33 cellular contexts compared by ENCODE assay signal in genomic region chr5:30380228-30380627, GRCh38.
"Had no signal": no experiment of that assay in that cellular context is flagged by ENCODE, and none has a peak within 500 bp of the region (broad histone marks: within the 10 kb centered on the region; RNA-seq: fewer than 3 reads in every experiment).

No MANE protein-coding gene starts in this region.

- DNase-seq: activated CD4-positive, alpha-beta memory T cell treated with anti-CD3 and anti-CD28 coated beads, Interleukin-2, amount 10 ng/mL, durations not matched to agents 7 days and 5 days; activated CD4-positive, alpha-beta T cell treated with anti-CD3 and anti-CD28 coated beads for 1 hour; activated CD4-positive, alpha-beta T cell treated with anti-CD3 and anti-CD28 coated beads for 36 hours; activated CD4-positive, alpha-beta T cell treated with anti-CD3 and anti-CD28 coated beads for 48 hours; activated CD4-positive, alpha-beta T cell treated with anti-CD3 and anti-CD28 coated beads, Interleukin-2, amount 10 ng/mL, durations not matched to agents 7 days and 5 days; activated CD4-positive, alpha-beta T cell treated with anti-CD3 and anti-CD28 coated beads, Interleukin-2, amount 50 U/mL, for 48 hours; activated CD4-positive, CD25-positive, alpha-beta regulatory T cell; activated CD8-positive, alpha-beta memory T cell treated with anti-CD3 and anti-CD28 coated beads for 24 hours; activated CD8-positive, alpha-beta memory T cell treated with anti-CD3 and anti-CD28 coated beads, Interleukin-2, amount 10 ng/mL, durations not matched to agents 7 days and 5 days; activated CD8-positive, alpha-beta memory T cell treated with anti-CD3 and anti-CD28 coated beads, Interleukin-2, amount 50 U/mL, for 48 hours; activated CD8-positive, alpha-beta T cell treated with anti-CD3 and anti-CD28 coated beads, Interleukin-2, amount 10 ng/mL, durations not matched to agents 7 days and 5 days; activated effector memory CD4-positive, alpha-beta T cell treated with Interleukin-2 at 50 U/mL for 16 hours; activated gamma-delta T cell; activated naive CD4-positive, alpha-beta T cell treated with anti-CD3 and anti-CD28 coated beads for 36 hours; activated naive CD4-positive, alpha-beta T cell treated with anti-CD3 and anti-CD28 coated beads, Interleukin-2, amount 50 U/mL, for 16 hours; activated naive CD8-positive, alpha-beta T cell treated with anti-CD3 and anti-CD28 coated beads for 36 hours; activated T-cell treated with anti-CD3 and anti-CD28 coated beads, Interleukin-2, amount 50 U/mL, for 24 hours; activated T-cell treated with anti-CD3 and anti-CD28 coated beads, Interleukin-2, amount 50 U/mL, for 48 hours; adrenal gland; amniotic stem cell; aorta; body of pancreas; brain microvascular endothelial cell; central memory CD4-positive, alpha-beta T cell; T-cell; T-helper 17 cell; T-helper 9 cell had no signal

- H3K27ac Mint-ChIP-seq: activated CD4-positive, alpha-beta memory T cell treated with anti-CD3 and anti-CD28 coated beads, Interleukin-2, amount 10 ng/mL, durations not matched to agents 7 days and 5 days; activated CD4-positive, alpha-beta T cell treated with anti-CD3 and anti-CD28 coated beads for 36 hours; activated CD4-positive, alpha-beta T cell treated with anti-CD3 and anti-CD28 coated beads, Interleukin-2, amount 10 ng/mL, durations not matched to agents 7 days and 5 days; activated CD8-positive, alpha-beta memory T cell treated with anti-CD3 and anti-CD28 coated beads, Interleukin-2, amount 10 ng/mL, durations not matched to agents 7 days and 5 days; activated CD8-positive, alpha-beta T cell treated with anti-CD3 and anti-CD28 coated beads, Interleukin-2, amount 10 ng/mL, durations not matched to agents 7 days and 5 days; activated naive CD4-positive, alpha-beta T cell treated with anti-CD3 and anti-CD28 coated beads for 36 hours; activated naive CD4-positive, alpha-beta T cell treated with anti-CD3 and anti-CD28 coated beads, Interleukin-2, amount 50 U/mL, for 72 hours; activated naive CD8-positive, alpha-beta T cell treated with anti-CD3 and anti-CD28 coated beads for 36 hours; activated T-cell treated with anti-CD3 and anti-CD28 coated beads, Interleukin-2, amount 50 U/mL, for 24 hours; activated T-helper 2 cell treated with anti-CD3 and anti-CD28 coated beads, Interferon-gamma antibody, Interleukin-2, Interleukin-4, amounts not matched to agents 10 μg/mL and 5 μg/mL and 100 μg/mL, durations not matched to agents 14 hours and 24 hours and 36 hours; T-cell; T-helper 17 cell; T-helper 2 cell treated with Interferon-gamma antibody and Interleukin-4, amounts not matched to agents 5 μg/mL and 100 μg/mL, for 36 hours had no signal

- H3K4me3 Mint-ChIP-seq: activated CD4-positive, alpha-beta memory T cell treated with anti-CD3 and anti-CD28 coated beads, Interleukin-2, amount 10 ng/mL, durations not matched to agents 7 days and 5 days; activated CD4-positive, alpha-beta T cell treated with anti-CD3 and anti-CD28 coated beads for 36 hours; activated CD4-positive, alpha-beta T cell treated with anti-CD3 and anti-CD28 coated beads, Interleukin-2, amount 10 ng/mL, durations not matched to agents 7 days and 5 days; activated CD8-positive, alpha-beta memory T cell treated with anti-CD3 and anti-CD28 coated beads, Interleukin-2, amount 10 ng/mL, durations not matched to agents 7 days and 5 days; activated CD8-positive, alpha-beta T cell treated with anti-CD3 and anti-CD28 coated beads, Interleukin-2, amount 10 ng/mL, durations not matched to agents 7 days and 5 days; activated naive CD4-positive, alpha-beta T cell treated with anti-CD3 and anti-CD28 coated beads for 36 hours; activated naive CD8-positive, alpha-beta T cell treated with anti-CD3 and anti-CD28 coated beads for 36 hours; activated T-cell treated with anti-CD3 and anti-CD28 coated beads, Interleukin-2, amount 50 U/mL, for 24 hours; T-cell; T-helper 17 cell; T-helper 2 cell treated with Interferon-gamma antibody and Interleukin-4, amounts not matched to agents 5 μg/mL and 100 μg/mL, for 36 hours had no signal

- H3K4me1 Mint-ChIP-seq: activated CD4-positive, alpha-beta memory T cell treated with anti-CD3 and anti-CD28 coated beads, Interleukin-2, amount 10 ng/mL, durations not matched to agents 7 days and 5 days; activated CD4-positive, alpha-beta T cell treated with anti-CD3 and anti-CD28 coated beads for 36 hours; activated CD4-positive, alpha-beta T cell treated with anti-CD3 and anti-CD28 coated beads, Interleukin-2, amount 10 ng/mL, durations not matched to agents 7 days and 5 days; activated CD8-positive, alpha-beta memory T cell treated with anti-CD3 and anti-CD28 coated beads, Interleukin-2, amount 10 ng/mL, durations not matched to agents 7 days and 5 days; activated naive CD8-positive, alpha-beta T cell treated with anti-CD3 and anti-CD28 coated beads for 36 hours; T-cell; T-helper 17 cell had no signal

- H3K27ac ChIP-seq: adrenal gland, body of pancreas, brain microvascular endothelial cell, breast epithelium, VCaP had no signal

- H3K4me1 ChIP-seq: adrenal gland, body of pancreas, breast epithelium had no signal

- H3K4me3 ChIP-seq: adrenal gland, body of pancreas, breast epithelium had no signal

- H3K9me3 ChIP-seq: adrenal gland, body of pancreas, breast epithelium had no signal

- H3K36me3 ChIP-seq: adrenal gland, brain microvascular endothelial cell, breast epithelium had no signal

- H3K27me3 ChIP-seq: adrenal gland, body of pancreas, brain microvascular endothelial cell, breast epithelium had no signal

- ATAC-seq: activated CD4-positive, alpha-beta T cell treated with anti-CD3 and anti-CD28 coated beads for 36 hours; activated CD4-positive, CD25-positive, alpha-beta regulatory T cell treated with anti-CD3 and anti-CD28 coated beads, Interleukin-2, amount 50 U/mL, for 24 hours; activated CD8-positive, alpha-beta memory T cell treated with anti-CD3 and anti-CD28 coated beads, Interleukin-2, amount 10 ng/mL, durations not matched to agents 7 days and 5 days; activated CD8-positive, alpha-beta T cell treated with anti-CD3 and anti-CD28 coated beads, Interleukin-2, amount 10 ng/mL, durations not matched to agents 7 days and 5 days; activated naive CD4-positive, alpha-beta T cell treated with anti-CD3 and anti-CD28 coated beads, Interleukin-2, amount 50 U/mL, for 72 hours; body of pancreas; T-cell; T-helper 17 cell had no signal

- H3K27me3 Mint-ChIP-seq: activated CD4-positive, alpha-beta memory T cell treated with anti-CD3 and anti-CD28 coated beads, Interleukin-2, amount 10 ng/mL, durations not matched to agents 7 days and 5 days; activated CD4-positive, alpha-beta T cell treated with anti-CD3 and anti-CD28 coated beads for 36 hours; activated CD4-positive, alpha-beta T cell treated with anti-CD3 and anti-CD28 coated beads, Interleukin-2, amount 10 ng/mL, durations not matched to agents 7 days and 5 days; activated CD8-positive, alpha-beta memory T cell treated with anti-CD3 and anti-CD28 coated beads, Interleukin-2, amount 10 ng/mL, durations not matched to agents 7 days and 5 days; activated naive CD8-positive, alpha-beta T cell treated with anti-CD3 and anti-CD28 coated beads for 36 hours; activated T-cell treated with anti-CD3 and anti-CD28 coated beads, Interleukin-2, amount 50 U/mL, for 24 hours; T-cell; T-helper 17 cell had no signal

- H3K36me3 Mint-ChIP-seq: activated CD8-positive, alpha-beta memory T cell treated with anti-CD3 and anti-CD28 coated beads, Interleukin-2, amount 10 ng/mL, durations not matched to agents 7 days and 5 days; activated naive CD4-positive, alpha-beta T cell treated with anti-CD3 and anti-CD28 coated beads, Interleukin-2, amount 50 U/mL, for 72 hours; activated naive CD8-positive, alpha-beta T cell treated with anti-CD3 and anti-CD28 coated beads for 36 hours; T-cell had no signal

- H3K9me3 Mint-ChIP-seq: activated CD4-positive, alpha-beta T cell treated with anti-CD3 and anti-CD28 coated beads, Interleukin-2, amount 10 ng/mL, durations not matched to agents 7 days and 5 days; activated naive CD4-positive, alpha-beta T cell treated with anti-CD3 and anti-CD28 coated beads for 36 hours had no signal
